Comparison of ENCODE assay signal across 12 cellular contexts in genomic region chr6:140463312-140463710, GRCh38.
DNase-seq lines count a peak whose midpoint lies in the region; ATAC-seq and TF ChIP-seq lines count a peak whose summit lies in the region.
"Had no signal": no experiment of that assay in that cellular context is flagged by ENCODE, and none has a peak within 500 bp of the region (broad histone marks: within the 10 kb centered on the region; RNA-seq: fewer than 3 reads in every experiment).

No MANE protein-coding gene starts in this region.

- H3K4me3 ChIP-seq in right cardiac atrium (ENCODE audit: low read length): no peak overlapping the region
- H3K4me3 ChIP-seq in fibroblast of lung (replicated peaks in 1 of 4; ENCODE audit: control extremely low read depth in 1 of 4, insufficient read depth in 1 of 4, low read depth in 3 of 4, low read length in 4 of 4): no peak overlapping the region
- H3K4me3 ChIP-seq in ovary: no peak overlapping the region
- no peak overlapping the region for H3K4me3 ChIP-seq in vagina
- H3K4me3 ChIP-seq: lung had no signal

- no peaks in the 10 kb centered on the region for H3K36me3 Mint-ChIP-seq in activated CD4-positive, alpha-beta memory T cell treated with anti-CD3 and anti-CD28 coated beads for 36 hours

- H3K27me3 Mint-ChIP-seq in activated CD4-positive, alpha-beta memory T cell treated with anti-CD3 and anti-CD28 coated beads for 36 hours: peaks cover 17% of the 10 kb centered on the region

- WGBS in right cardiac atrium: 80% methylated on average over 2 of the region's 2 CpGs
- WGBS in ovary, 3 donors: 85 to 90% (median 85%) methylated on average over 2 of the region's 2 CpGs

- CTCF ChIA-PET in activated CD4-positive, alpha-beta memory T cell treated with anti-CD3 and anti-CD28 coated beads for 36 hours (lab: Charles Lee): no interaction called here

- DNase-seq in Right ventricle myocardium superior: no peak
- no peak for DNase-seq in right cardiac atrium
- no peak for DNase-seq in fibroblast of lung (ENCODE audit: low read depth in 2 of 2)
- no peak for DNase-seq in ovary
- DNase-seq in vagina (ENCODE audit: extremely low spot score in 2 of 2): no peak
- no peak for DNase-seq in pons (ENCODE audit: low spot score)
- no peak for DNase-seq in activated CD4-positive, alpha-beta memory T cell treated with anti-CD3 and anti-CD28 coated beads for 36 hours
- no peak for DNase-seq in kidney glomerular epithelial cell (lab: John Stamatoyannopoulos, UW)
- DNase-seq: caudate nucleus, Karpas-422, NCI-H2227 treated with DMSO at 0.1 percent for 48 hours had no signal

- no peak overlapping the region for H3K4me2 ChIP-seq in fibroblast of lung (ENCODE audit: extremely low read depth, insufficient read depth, low read length)

- ATAC-seq in Right ventricle myocardium superior (ENCODE audit: poor library complexity) (peak; percentile 22), right cardiac atrium (no peak)

- TF ChIP-seq POLR2A in ovary (IDR thresholded peaks at IDR 0.05) (no peak), vagina (IDR thresholded peaks at IDR 0.05) (no peak)

- no peaks in the 10 kb centered on the region for H3K9me3 Mint-ChIP-seq in activated CD4-positive, alpha-beta memory T cell treated with anti-CD3 and anti-CD28 coated beads for 36 hours

- H2AFZ ChIP-seq in fibroblast of lung (ENCODE audit: low read length): no peak overlapping the region

- TF ChIP-seq CTCF in fibroblast of lung (conservative IDR thresholded peaks at IDR 0.05 in 1 of 2, IDR thresholded peaks at IDR 0.05 in 1 of 2; ENCODE audit: low read depth in 1 of 2, low read length in 2 of 2) (no peak), ovary (IDR thresholded peaks at IDR 0.05) (no peak), vagina (IDR thresholded peaks at IDR 0.05) (no peak)

- no peaks in the 10 kb centered on the region for H3K27me3 ChIP-seq in right cardiac atrium (ENCODE audit: control insufficient read depth, insufficient read depth)
- no peaks in the 10 kb centered on the region for H3K27me3 ChIP-seq in fibroblast of lung (ENCODE audit: control insufficient read depth, insufficient read depth, low read length)
- no peaks in the 10 kb centered on the region for H3K27me3 ChIP-seq in ovary
- H3K27me3 ChIP-seq in vagina: no peaks in the 10 kb centered on the region

- no peaks in the 10 kb centered on the region for H3K4me1 Mint-ChIP-seq in activated CD4-positive, alpha-beta memory T cell treated with anti-CD3 and anti-CD28 coated beads for 36 hours (ENCODE audit: low read depth)

- H3K9ac ChIP-seq in fibroblast of lung (ENCODE audit: insufficient read depth, low read length): no peak overlapping the region

- H4K20me1 ChIP-seq in fibroblast of lung (ENCODE audit: control insufficient read depth, extremely low read depth, insufficient read depth, low read length): no peaks in the 10 kb centered on the region

- H3K9me3 ChIP-seq in right cardiac atrium (ENCODE audit: control insufficient read depth, low read length): no peaks in the 10 kb centered on the region
- H3K9me3 ChIP-seq in fibroblast of lung (ENCODE audit: control insufficient read depth, insufficient read depth, low read depth, low read length): no peaks in the 10 kb centered on the region
- H3K9me3 ChIP-seq in ovary: no peaks in the 10 kb centered on the region
- H3K9me3 ChIP-seq in vagina: no peaks in the 10 kb centered on the region

- POLR2A ChIA-PET in activated CD4-positive, alpha-beta memory T cell treated with anti-CD3 and anti-CD28 coated beads for 36 hours (lab: Charles Lee): no interaction called here

- no peak overlapping the region for H3K27ac Mint-ChIP-seq in activated CD4-positive, alpha-beta memory T cell treated with anti-CD3 and anti-CD28 coated beads for 36 hours

- no peaks in the 10 kb centered on the region for H3K79me2 ChIP-seq in fibroblast of lung (ENCODE audit: control insufficient read depth, insufficient read depth, low read length)

- H3K27ac ChIP-seq in right cardiac atrium (ENCODE audit: low read length) (no peak overlapping the region), fibroblast of lung (ENCODE audit: insufficient read depth, low read length) (peak overlapping the region; percentile 38), ovary (peak overlapping the region; percentile 39 to 75), vagina (peak overlapping the region; percentile 47)

- TF ChIP-seq EP300 in ovary (IDR thresholded peaks at IDR 0.05): no peak

- intact Hi-C loops in Right ventricle myocardium superior (cut with DNase I) (no loop called here), right cardiac atrium (cut with DNase I) (no loop called here), ovary (cut with DNase I) (loop anchor here in 2 of 4 donors (10.0 kb wide), 1 partner anchor 1089 kb away; the partner anchor contains the start of gene CITED2 (in 2 of the 2)), vagina (cut with DNase I) (no loop called here)
- intact Hi-C loops in activated CD4-positive, alpha-beta memory T cell treated with anti-CD3 and anti-CD28 coated beads for 36 hours (cut with micrococcal nuclease): no loop called here

- H3K4me1 ChIP-seq in right cardiac atrium (ENCODE audit: control insufficient read depth, insufficient read depth, low read length) (no peaks in the 10 kb centered on the region), fibroblast of lung (ENCODE audit: control insufficient read depth, extremely low read depth, insufficient read depth, low read length) (peaks cover 11% of the 10 kb centered on the region), ovary (ENCODE audit: insufficient read depth) (peaks cover 10% of the 10 kb centered on the region), vagina (peaks cover 29% of the 10 kb centered on the region)

- no peaks in the 10 kb centered on the region for H3K36me3 ChIP-seq in fibroblast of lung (ENCODE audit: control insufficient read depth, insufficient read depth, low read length)
- H3K36me3 ChIP-seq in ovary: no peaks in the 10 kb centered on the region
- no peaks in the 10 kb centered on the region for H3K36me3 ChIP-seq in vagina

- no peak overlapping the region for H3K4me3 Mint-ChIP-seq in activated CD4-positive, alpha-beta memory T cell treated with anti-CD3 and anti-CD28 coated beads for 36 hours
